ENCODE assay signal across 12 cellular contexts in genomic region chr15:26051771-26052685, GRCh38.
DNase-seq lines count a peak whose midpoint lies in the region; ATAC-seq and TF ChIP-seq lines count a peak whose summit lies in the region.
"Had no signal": no experiment of that assay in that cellular context is flagged by ENCODE, and none has a peak within 500 bp of the region (broad histone marks: within the 10 kb centered on the region; RNA-seq: fewer than 3 reads in every experiment).

No MANE protein-coding gene starts in this region.

- H3K27me3 ChIP-seq in gastroesophageal sphincter = peaks cover 9% of the 10 kb centered on the region
- H3K27me3 ChIP-seq: esophagus muscularis mucosa had no signal

- 49 to 83% methylated on average over 6 to 11 of the region's 14 CpGs for WGBS in gastroesophageal sphincter (ENCODE audit: low coverage in 1 of 2), 2 donors

- H3K27ac ChIP-seq in gastroesophageal sphincter = no peak overlapping the region
- H3K27ac ChIP-seq: C4-2B, esophagus muscularis mucosa had no signal

- no peaks in the 10 kb centered on the region for H3K36me3 ChIP-seq in gastroesophageal sphincter
- H3K36me3 ChIP-seq: esophagus muscularis mucosa had no signal

- no peaks in the 10 kb centered on the region for H3K9me3 ChIP-seq in gastroesophageal sphincter
- H3K9me3 ChIP-seq: esophagus muscularis mucosa had no signal

- no peak for TF ChIP-seq POLR2A in gastroesophageal sphincter (IDR thresholded peaks at IDR 0.05)

- ATAC-seq in gastroesophageal sphincter (peak; percentile 68), sciatic nerve (peak; percentile 98), GM21529 (IDR thresholded peaks at IDR 0.05; ENCODE audit: unreplicated experiment) (no peak)

- DNase-seq in Daoy (ENCODE audit: low read depth) (peak; percentile 13), NCI-H524 (lab: John Stamatoyannopoulos, UW) (peak; percentile 97 to 99), sciatic nerve (ENCODE audit: low spot score) (peak; percentile 79), UCSD-AML1 (lab: John Stamatoyannopoulos, UW; ENCODE audit: unreplicated experiment) (no peak), T-helper 2 cell (no peak), mesenteric fat pad (ENCODE audit: low spot score) (no peak)
- DNase-seq: activated B cell treated with CpG ODN at 0.5 μM for 24 hours; stimulated activated CD4-positive, alpha-beta T cell treated with anti-CD3 and anti-CD28 coated beads, Interleukin-1b, Interleukin-23, amount 100 ng/mL, for 48 hours had no signal

- H3K4me1 ChIP-seq in gastroesophageal sphincter = no peaks in the 10 kb centered on the region
- H3K4me1 ChIP-seq: esophagus muscularis mucosa had no signal

- TF ChIP-seq EP300 in gastroesophageal sphincter (IDR thresholded peaks at IDR 0.05) = no peak

- no peak for TF ChIP-seq CTCF in gastroesophageal sphincter (IDR thresholded peaks at IDR 0.05)

- intact Hi-C loops in sciatic nerve (cut with DNase I) = no loop called here

- H3K4me3 ChIP-seq in gastroesophageal sphincter = no peak overlapping the region
- H3K4me3 ChIP-seq: esophagus muscularis mucosa had no signal

Comparison
In these comparisons a context has a peak if more than half of its experiments do, and no peak if none do; other contexts are left out.
1. DNase-seq: peak in Daoy (single experiment), NCI-H524 (2 of 2) and sciatic nerve (single experiment); none in UCSD-AML1 (single experiment), T-helper 2 cell (0 of 5) and mesenteric fat pad (single experiment).